In the genomic region with DNA sequence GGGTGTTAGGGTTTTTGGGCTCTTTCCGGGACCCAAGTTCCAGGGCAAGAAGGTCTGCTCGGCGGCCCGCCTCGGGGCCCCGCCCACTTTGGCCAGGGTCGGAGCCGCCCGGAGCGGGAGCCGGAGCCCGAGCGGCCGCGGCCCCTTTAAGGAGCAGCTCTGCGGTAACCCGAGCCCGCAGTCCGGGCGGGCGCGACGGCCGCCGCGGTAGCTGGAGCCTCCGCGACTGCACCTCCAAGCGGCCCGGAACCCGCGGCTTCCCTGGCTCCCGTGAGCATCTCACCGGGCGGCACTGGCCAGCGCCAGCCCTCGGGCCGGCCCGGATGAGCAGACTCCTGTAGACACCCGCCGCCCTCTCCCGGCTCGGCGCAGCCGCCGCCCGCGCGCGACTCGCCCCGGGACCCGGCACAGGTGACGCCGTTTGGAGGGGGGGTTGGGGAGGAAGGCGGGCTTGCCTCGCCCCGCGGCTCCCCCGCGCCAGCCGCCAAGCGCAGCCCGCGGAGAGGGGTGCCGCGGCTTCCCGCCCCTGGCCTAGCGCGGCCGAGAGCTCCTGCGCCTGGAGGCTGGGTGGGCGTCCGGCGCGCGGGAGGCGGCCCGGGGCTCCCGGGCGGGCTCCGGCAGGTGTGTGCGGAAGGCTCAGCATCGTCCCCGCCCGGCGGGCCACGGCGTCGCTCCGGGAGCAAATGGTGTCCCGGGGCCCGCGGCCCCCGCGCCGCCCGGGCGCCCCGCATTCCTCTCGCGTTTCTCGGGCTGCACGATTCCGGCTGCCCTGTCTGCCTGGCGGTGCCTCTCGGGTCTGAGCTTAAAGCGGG, we compare ENCODE assay signal across 9 cellular contexts. TPM values are rescaled to one million over a fixed set of nuclear protein-coding genes. Genes with fewer than 3 reads are reported as not detected.
DNase-seq lines count a peak whose midpoint lies in the region; ATAC-seq, FAIRE-seq and TF ChIP-seq lines count a peak whose summit lies in the region.
"Had no signal": no experiment of that assay in that cellular context is flagged by ENCODE, and none has a peak within 500 bp of the region (broad histone marks: within the 10 kb centered on the region; RNA-seq: fewer than 3 reads in every experiment).

A gene with protein sequence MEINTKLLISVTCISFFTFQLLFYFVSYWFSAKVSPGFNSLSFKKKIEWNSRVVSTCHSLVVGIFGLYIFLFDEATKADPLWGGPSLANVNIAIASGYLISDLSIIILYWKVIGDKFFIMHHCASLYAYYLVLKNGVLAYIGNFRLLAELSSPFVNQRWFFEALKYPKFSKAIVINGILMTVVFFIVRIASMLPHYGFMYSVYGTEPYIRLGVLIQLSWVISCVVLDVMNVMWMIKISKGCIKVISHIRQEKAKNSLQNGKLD (plus strand): TSS at position 149 of the 812 bp plus-strand sequence. CDS start 26,547 bp downstream, outside the sequence.

- TF ChIP-seq CTCF in DOHH2 (IDR thresholded peaks at IDR 0.05; ENCODE audit: low read depth, low read length, poor library complexity, severe bottlenecking): no peak
- no peak for TF ChIP-seq CTCF in GM23338 (conservative IDR thresholded peaks at IDR 0.05; ENCODE audit: low read depth in 2 of 2)

- H3K27ac Mint-ChIP-seq in GM23338: peak within 1 kb of the TSS; percentile 66

- no peaks in the 10 kb centered on the region for H3K36me3 Mint-ChIP-seq in GM23338 (ENCODE audit: low read depth)

- no peaks in the 10 kb centered on the region for H3K9me3 Mint-ChIP-seq in GM23338

- ATAC-seq in GM23338: peak; percentile 95

- H3F3A ChIP-seq in DOHH2 (ENCODE audit: control insufficient read depth, insufficient read depth): no peaks in the 10 kb centered on the region
- peaks cover 4% of the 10 kb centered on the region; the same call in 1 of the 2 replicates for H3F3A ChIP-seq in GM23338 (replicated peaks; ENCODE audit: low read depth)

- H3K36me3 ChIP-seq in DOHH2 (ENCODE audit: control insufficient read depth, low read length): no peaks in the 10 kb centered on the region
- no peaks in the 10 kb centered on the region for H3K36me3 ChIP-seq in GM23338 (ENCODE audit: insufficient read depth)
- no peaks in the 10 kb centered on the region for H3K36me3 ChIP-seq in small intestine (ENCODE audit: control insufficient read depth in 2 of 2, insufficient read depth in 2 of 2, low read length in 2 of 2)

- peak within 1 kb of the TSS; percentile 67 for H3K4me3 ChIP-seq in DOHH2 (ENCODE audit: low read length)
- H3K4me3 ChIP-seq in GM23338: peak within 1 kb of the TSS; percentile 93
- peak within 1 kb of the TSS; percentile 74 to 78 for H3K4me3 ChIP-seq in small intestine (ENCODE audit: low read depth in 1 of 2, low read length in 2 of 2)

- peak within 1 kb of the TSS; percentile 76 for H3K4me2 ChIP-seq in DOHH2 (ENCODE audit: low read length)
- H3K4me2 ChIP-seq in GM23338: peak within 1 kb of the TSS; percentile 90

- DNase-seq in GM23338 (ENCODE audit: low spot score): peak; percentile 88
- DNase-seq in LoVo (ENCODE audit: low spot score): peak; percentile 72
- DNase-seq in T1000 (lab: John Stamatoyannopoulos, UW): peak; percentile 53
- peak; percentile 56 to 78 for DNase-seq in T47D (ENCODE audit: low read depth in 1 of 2, low spot score in 1 of 2)
- peak; percentile 86 for DNase-seq in iPS-NIHi7 (ENCODE audit: extremely low spot score)
- peak; percentile 63 for DNase-seq in small intestine
- no peak for DNase-seq in middle frontal gyrus (ENCODE audit: extremely low spot score, low spot score)

- H3K27ac ChIP-seq in DOHH2 (ENCODE audit: low read depth, low read length) (no peak within 1 kb of the TSS), GM23338 (ENCODE audit: low read depth) (peak within 1 kb of the TSS; percentile 86), small intestine (ENCODE audit: low read depth in 1 of 2, low read length in 1 of 2) (peak within 1 kb of the TSS; percentile 70 to 81)

- H3K27me3 ChIP-seq in DOHH2 (ENCODE audit: control insufficient read depth, low read length) (peaks cover 46% of the 10 kb centered on the region), GM23338 (ENCODE audit: insufficient read depth) (peaks cover 15% of the 10 kb centered on the region), small intestine (ENCODE audit: control insufficient read depth in 2 of 2, insufficient read depth in 2 of 2, low read length in 2 of 2) (no peaks in the 10 kb centered on the region)

- 0 to 1% (median 1%) methylated on average over 70 to 108 of the region's 108 CpGs for WGBS in small intestine, 3 donors

- peaks cover 17% of the 10 kb centered on the region for H3K4me1 Mint-ChIP-seq in GM23338

- peaks cover 13% of the 10 kb centered on the region for H3K27me3 Mint-ChIP-seq in GM23338 (ENCODE audit: insufficient read depth, low read depth, poor library complexity)

- H3K79me2 ChIP-seq in DOHH2 (ENCODE audit: control insufficient read depth, low read length) (no peaks in the 10 kb centered on the region), GM23338 (replicated peaks; ENCODE audit: insufficient read depth) (peaks cover 6% of the 10 kb centered on the region; the same call in 1 of the 2 replicates)

- FAIRE-seq in small intestine (lab: Jason Lieb, UNC): no peak
- FAIRE-seq: colon had no signal

- no peaks in the 10 kb centered on the region for H3K9me3 ChIP-seq in DOHH2 (ENCODE audit: control insufficient read depth, insufficient read depth, low read length)
- H3K9me3 ChIP-seq in small intestine (ENCODE audit: control insufficient read depth, low read depth): no peaks in the 10 kb centered on the region

- in situ Hi-C loops in T47D (cut with HindIII; ENCODE audit: low pct_unique_long_range_greater_than_20kb, low sequenced_read_pairs): no loop called here

- peak within 1 kb of the TSS; percentile 89 for H3K4me3 Mint-ChIP-seq in GM23338

- H3K4me1 ChIP-seq in DOHH2 (ENCODE audit: control insufficient read depth, low read length) (peaks cover 9% of the 10 kb centered on the region), GM23338 (ENCODE audit: insufficient read depth) (peaks cover 17% of the 10 kb centered on the region), small intestine (ENCODE audit: control insufficient read depth in 2 of 2, insufficient read depth in 1 of 2, low read depth in 1 of 2, low read length in 1 of 2) (peaks cover 0 to 3% of the 10 kb centered on the region in 2 donors)

- H3K9me2 ChIP-seq in DOHH2 (replicated peaks; ENCODE audit: control insufficient read depth, low read length) (no peaks in the 10 kb centered on the region), GM23338 (ENCODE audit: insufficient read depth) (no peaks in the 10 kb centered on the region)

- H4K20me1 ChIP-seq in DOHH2 (ENCODE audit: control insufficient read depth, insufficient read depth, low read depth, low read length) (no peaks in the 10 kb centered on the region), GM23338 (replicated peaks; ENCODE audit: insufficient read depth) (no peaks in the 10 kb centered on the region; the same call in 1 of the 2 replicates)

- H2AFZ ChIP-seq in GM23338: peak within 1 kb of the TSS; percentile 100

TF ChIP-seq in GM23338, 12 proteins besides CTCF, POLR2A, EP300 and RAD21:
- TF ChIP-seq EZH2phosphoT487 (IDR thresholded peaks at IDR 0.05; ENCODE audit: unreplicated experiment) (no peak), CREB1 (CRISPR knock-in tag; IDR thresholded peaks at IDR 0.05; ENCODE audit: low read depth) (0 out of 2 replicates have a peak, but pooled peaks have one; percentile 22)

RNA-seq across cellular contexts. Expression of the gene that starts here (rescaled TPM):
- 3.5 and 4.5 TPM in 2 replicates for total RNA-seq in GM23338 (2014; rRNA removed; shearing (Covaris generic))
- 2.8 and 4.2 TPM in 2 replicates for polyA plus RNA-seq in GM23338 (2016; fragmentation: Nextera tagmentation; extraction: Ambion mirVana)
- 1 to 10 TPM; 1.9 to 5.1 (median 2.7) TPM for polyA plus RNA-seq in small intestine
